Comparison of ENCODE assay signal across 9 cellular contexts in genomic region chr4:121155893-121156292, GRCh38. TPM values are rescaled to one million over a fixed set of nuclear protein-coding genes. Genes with fewer than 3 reads are reported as not detected.
DNase-seq lines count a peak whose midpoint lies in the region; ATAC-seq and TF ChIP-seq lines count a peak whose summit lies in the region.
"Had no signal": no experiment of that assay in that cellular context is flagged by ENCODE, and none has a peak within 500 bp of the region (broad histone marks: within the 10 kb centered on the region; RNA-seq: fewer than 3 reads in every experiment).

No MANE protein-coding gene starts in this region.

- H3K9me3 ChIP-seq in T-helper 17 cell (ENCODE audit: control insufficient read depth, low read length, poor library complexity, severe bottlenecking) = no peaks in the 10 kb centered on the region
- H3K9me3 ChIP-seq in thoracic aorta = no peaks in the 10 kb centered on the region

- H3K27me3 ChIP-seq in thoracic aorta (replicated peaks; ENCODE audit: insufficient read depth) = no peaks in the 10 kb centered on the region

- peak overlapping the region; percentile 19 for H3K4me3 ChIP-seq in fibroblast of villous mesenchyme (ENCODE audit: low read depth, low read length)
- H3K4me3 ChIP-seq in thoracic aorta = peak overlapping the region; percentile 73

- peaks cover 3% of the 10 kb centered on the region for H3K36me3 Mint-ChIP-seq in activated naive CD4-positive, alpha-beta T cell treated with anti-CD3 and anti-CD28 coated beads, Interleukin-2, amount 50 U/mL, for 24 hours
- no peaks in the 10 kb centered on the region for H3K36me3 Mint-ChIP-seq in T-helper 17 cell (ENCODE audit: low read depth)

- H3K36me3 ChIP-seq in thoracic aorta = no peaks in the 10 kb centered on the region

- H3K27ac ChIP-seq in thoracic aorta = no peak overlapping the region

- DNase-seq in activated naive CD4-positive, alpha-beta T cell treated with anti-CD3 and anti-CD28 coated beads, Interleukin-2, amount 50 U/mL, for 16 hours = no peak
- DNase-seq in T-helper 17 cell (no peak), fibroblast of villous mesenchyme (ENCODE audit: low read depth) (peak; percentile 61), thoracic aorta (ENCODE audit: low spot score) (no peak), COR-L47 (lab: John Stamatoyannopoulos, UW) (no peak)
- DNase-seq: activated CD4-positive, CD25-positive, alpha-beta regulatory T cell treated with anti-CD3 and anti-CD28 coated beads, Interleukin-2, amount 50 U/mL, for 72 hours had no signal

- H3K4me1 Mint-ChIP-seq in activated naive CD4-positive, alpha-beta T cell treated with anti-CD3 and anti-CD28 coated beads, Interleukin-2, amount 50 U/mL, for 24 hours = peaks cover 62% of the 10 kb centered on the region
- peaks cover 33% of the 10 kb centered on the region for H3K4me1 Mint-ChIP-seq in T-helper 17 cell

- H3K9me3 Mint-ChIP-seq in activated naive CD4-positive, alpha-beta T cell treated with anti-CD3 and anti-CD28 coated beads, Interleukin-2, amount 50 U/mL, for 24 hours = no peaks in the 10 kb centered on the region

- no peaks in the 10 kb centered on the region for H3K27me3 Mint-ChIP-seq in activated naive CD4-positive, alpha-beta T cell treated with anti-CD3 and anti-CD28 coated beads, Interleukin-2, amount 50 U/mL, for 24 hours
- H3K27me3 Mint-ChIP-seq in T-helper 17 cell = no peaks in the 10 kb centered on the region

- ATAC-seq in T-helper 17 cell = no peak
- no peak for ATAC-seq in thoracic aorta (ENCODE audit: insufficient number of reproducible peaks, low FRiP score, low read depth)
- no peak for ATAC-seq in GM21360 (IDR thresholded peaks at IDR 0.05; ENCODE audit: unreplicated experiment)
- ATAC-seq in HG02938 (IDR thresholded peaks at IDR 0.05; ENCODE audit: unreplicated experiment) = no peak

- TF ChIP-seq CTCF in fibroblast of villous mesenchyme (IDR thresholded peaks at IDR 0.05; ENCODE audit: insufficient read depth, low read depth, low read length) = no peak
- no peak for TF ChIP-seq CTCF in thoracic aorta (IDR thresholded peaks at IDR 0.05)

- H3K27ac Mint-ChIP-seq in activated naive CD4-positive, alpha-beta T cell treated with anti-CD3 and anti-CD28 coated beads, Interleukin-2, amount 50 U/mL, for 24 hours = no peak overlapping the region
- no peak overlapping the region for H3K27ac Mint-ChIP-seq in T-helper 17 cell

- H3K4me3 Mint-ChIP-seq in activated naive CD4-positive, alpha-beta T cell treated with anti-CD3 and anti-CD28 coated beads, Interleukin-2, amount 50 U/mL, for 24 hours = peak overlapping the region; percentile 81
- peak overlapping the region; percentile 63 for H3K4me3 Mint-ChIP-seq in T-helper 17 cell

- H3K4me1 ChIP-seq in thoracic aorta (ENCODE audit: control insufficient read depth in 1 of 2, low read depth in 2 of 2) = peaks cover 5 to 10% of the 10 kb centered on the region in 2 donors

RNA-seq across cellular contexts. Expression of gene TNIP3, which starts 8.2 kb away (rescaled TPM):
- total RNA-seq in T-helper 17 cell = under 1 TPM; 0.12 to 0.47 TPM
- 0.32 and 0.43 TPM in 2 replicates for total RNA-seq in fibroblast of villous mesenchyme
- 1 to 10 TPM in 1 of 2 donors, not detected in 1; 1.1 TPM for total RNA-seq in thoracic aorta
